ENCODE assay signal across 31 cellular contexts in genomic region chr10:68303849-68304412, GRCh38. TPM values are rescaled to one million over a fixed set of nuclear protein-coding genes. Genes with fewer than 3 reads are reported as not detected.
A peak's percentile ranks its signal among the peaks of the same experiment; 100 is the strongest.
DNase-seq lines count a peak whose midpoint lies in the region; ATAC-seq, FAIRE-seq and TF ChIP-seq lines count a peak whose summit lies in the region.
"Had no signal": no experiment of that assay in that cellular context is flagged by ENCODE, and none has a peak within 500 bp of the region (broad histone marks: within the 10 kb centered on the region; RNA-seq: fewer than 3 reads in every experiment).

No MANE protein-coding gene starts in this region.

- H3K9me3 ChIP-seq in adrenal gland (replicated peaks in 1 of 3) = no peaks in the 10 kb centered on the region
- H3K9me3 ChIP-seq in HepG2 (ENCODE audit: low read length) = no peaks in the 10 kb centered on the region
- H3K9me3 ChIP-seq in transverse colon = no peaks in the 10 kb centered on the region
- H3K9me3 ChIP-seq: Caco-2, esophagus squamous epithelium, right atrium auricular region had no signal

- TF ChIP-seq RAD21 in HepG2 (CRISPR knock-in tag; IDR thresholded peaks at IDR 0.05) = no peak

- H3K4me2 ChIP-seq in HepG2 (ENCODE audit: low read depth, low read length) = peak overlapping the region; percentile 46
- H3K4me2 ChIP-seq: PC-9 had no signal

- H3K4me1 ChIP-seq in adrenal gland (replicated peaks in 1 of 2) (peaks cover 0 to 5% of the 10 kb centered on the region in 2 donors), HepG2 (ENCODE audit: insufficient read depth, low read length) (peaks cover 43% of the 10 kb centered on the region), transverse colon (peaks cover 0 to 44% (median 11%) of the 10 kb centered on the region in 4 donors)
- H3K4me1 ChIP-seq: esophagus squamous epithelium, foreskin keratinocyte, right atrium auricular region had no signal

- no peaks in the 10 kb centered on the region for H4K20me1 ChIP-seq in HepG2 (ENCODE audit: insufficient read depth, low read length)

- H3K27me3 ChIP-seq in adrenal gland = no peaks in the 10 kb centered on the region
- H3K27me3 ChIP-seq in HepG2 (ENCODE audit: control insufficient read depth in 1 of 2, insufficient read depth in 2 of 2, low read length in 2 of 2) = no peaks in the 10 kb centered on the region
- H3K27me3 ChIP-seq in transverse colon = no peaks in the 10 kb centered on the region
- H3K27me3 ChIP-seq: esophagus squamous epithelium, foreskin keratinocyte, right atrium auricular region had no signal

- DNase-seq in HuH-7.5 (ENCODE audit: low spot score) (peak; percentile 7), adrenal gland (peak; percentile 25 to 62 (median 50)), HepG2 (ENCODE audit: low spot score) (peak; percentile 75), transverse colon (peak; percentile 70), kidney tubule cell (ENCODE audit: low spot score) (no peak), NCI-H526 treated with DMSO at 0.1 percent for 48 hours (lab: John Stamatoyannopoulos, UW) (no peak)
- DNase-seq: activated CD8-positive, alpha-beta T cell treated with anti-CD3 and anti-CD28 coated beads, Interleukin-2, amount 10 ng/mL, durations not matched to agents 7 days and 5 days; activated naive CD4-positive, alpha-beta T cell treated with anti-CD3 and anti-CD28 coated beads, Interleukin-2, amount 10 ng/mL, durations not matched to agents 7 days and 5 days; Caco-2; DMS79; esophagus squamous epithelium; foreskin keratinocyte; HCEC 1CT; head of caudate nucleus; mammary epithelial cell; NCI-H1048; NCI-H187; NCI-H2171; NCI-H510A treated with DMSO at 0.1 percent for 48 hours; nephron progenitor cell; NK-92 treated with Interleukin-12 subunit alpha and Interleukin-12 subunit beta, amount 100 ng/mL, for 24 hours; PC-9; SHP77; stimulated activated naive CD8-positive, alpha-beta T cell treated with anti-CD3 and anti-CD28 coated beads, Interleukin-15, amount 100 ng/mL, for 72 hours had no signal

- TF ChIP-seq EP300 in HepG2 (IDR thresholded peaks at IDR 0.05; ENCODE audit: low read depth in 2 of 2, low read length in 2 of 2) (0 out of 4 replicates have a peak, but pooled peaks of 1 of the 2 experiments have one; percentile 31), HepG2 (CRISPR knock-in tag; IDR thresholded peaks at IDR 0.05; ENCODE audit: borderline replicate concordance) (no peak), transverse colon (IDR thresholded peaks at IDR 0.05; ENCODE audit: low read depth) (no peak)

- TF ChIP-seq CTCF in adrenal gland (IDR thresholded peaks at IDR 0.05) (no peak), HepG2 (CRISPR knock-in tag; IDR thresholded peaks at IDR 0.05) (no peak), transverse colon (IDR thresholded peaks at IDR 0.05) (peak in 2 of 5 experiments; percentile 27 to 29)

- TF ChIP-seq POLR2A in adrenal gland (IDR thresholded peaks at IDR 0.05) (no peak), HepG2 (IDR thresholded peaks at IDR 0.05; ENCODE audit: insufficient read depth in 1 of 2, low read depth in 2 of 2, low read length in 2 of 2) (no peak), transverse colon (IDR thresholded peaks at IDR 0.05) (no peak)

- peak; percentile 18 for FAIRE-seq in HepG2 (lab: Jason Lieb, UNC)
- FAIRE-seq: endometrium, G401.6, keratinocyte had no signal

- H3K4me3 ChIP-seq in adrenal gland (no peak overlapping the region), HepG2 (replicated peaks in 1 of 3; ENCODE audit: insufficient read depth in 1 of 3, low read depth in 2 of 3, low read length in 3 of 3) (no peak overlapping the region), transverse colon (no peak overlapping the region)
- H3K4me3 ChIP-seq: esophagus squamous epithelium, PC-9, right atrium auricular region had no signal

- no peak overlapping the region for H2AFZ ChIP-seq in HepG2 (ENCODE audit: low read length)
- H2AFZ ChIP-seq: PC-9 had no signal

- 53 to 62% (median 59%) methylated on average over 7 of the region's 7 CpGs for WGBS in adrenal gland, 4 donors
- 14% methylated on average over 7 of the region's 7 CpGs for WGBS in HepG2 (ENCODE audit: low lambda C conversion rate)
- WGBS in transverse colon (ENCODE audit: low coverage in 1 of 2), 2 donors = 43 to 47% methylated on average over 6 to 7 of the region's 7 CpGs

- H3K36me3 ChIP-seq in adrenal gland (replicated peaks in 1 of 2) = no peaks in the 10 kb centered on the region
- H3K36me3 ChIP-seq in HepG2 (replicated peaks in 1 of 2; ENCODE audit: control insufficient read depth in 1 of 2, insufficient read depth in 2 of 2, low read length in 2 of 2) = no peaks in the 10 kb centered on the region
- H3K36me3 ChIP-seq in transverse colon = no peaks in the 10 kb centered on the region
- H3K36me3 ChIP-seq: esophagus squamous epithelium, right atrium auricular region had no signal

- H3K9ac ChIP-seq in HepG2 (ENCODE audit: insufficient read depth, low read depth, low read length) = no peak overlapping the region

- POLR2A ChIA-PET in HepG2 (lab: Yijun Ruan, JAX) = interaction anchor here (1.1 kb wide), 1 partner anchor 28 kb away, joined by 4 read pairs; the partner anchor contains the start of gene HNRNPH3

- no TSS peak for BruUV-seq in HepG2 (replicated peaks; lab: Mats Ljungman, UMichigan)

- H3K27ac ChIP-seq in adrenal gland = no peak overlapping the region
- peak overlapping the region; percentile 48 for H3K27ac ChIP-seq in HepG2 (ENCODE audit: extremely low read length, insufficient read depth, low read length)
- peak overlapping the region; percentile 31 to 76 (median 54) for H3K27ac ChIP-seq in transverse colon
- H3K27ac ChIP-seq: C4-2B, esophagus squamous epithelium, foreskin keratinocyte, PC-9, right atrium auricular region had no signal

- H3K79me2 ChIP-seq in HepG2 (ENCODE audit: insufficient read depth, low read length) = no peaks in the 10 kb centered on the region

- intact Hi-C loops in adrenal gland (cut with DNase I) = loop anchor here in 1 of 2 donors (10.0 kb wide), 3 partner anchors 89 to 439 kb away; no protein-coding TSS in a partner anchor
- intact Hi-C loops in HepG2 (cut with micrococcal nuclease; ENCODE audit: unreplicated experiment) = loop anchor here (5.0 to 10.0 kb wide), 2 partner anchors 439 to 522 kb away; no protein-coding TSS in a partner anchor
- intact Hi-C loops in transverse colon (cut with DNase I; ENCODE audit: low total_unique reads) = no loop called here

- in situ Hi-C loops in HepG2 (cut with HindIII; ENCODE audit: extremely low pct_ligation_motif_present, low pct_unique_long_range_greater_than_20kb) (loop anchor here (5.0 to 25.0 kb wide), 2 partner anchors 92 to 442 kb away; no protein-coding TSS in a partner anchor), transverse colon (cut with MboI; ENCODE audit: low pct_ligation_motif_present in 1 of 4, low pct_unique_long_range_greater_than_20kb in 1 of 4, low sequenced_read_pairs in 3 of 4) (loop anchor here in 3 of 4 donors (10.0 to 25.0 kb wide), 2 partner anchors 89 to 442 kb away; no protein-coding TSS in a partner anchor)

- CTCF ChIA-PET in HepG2 (lab: Yijun Ruan, JAX; ENCODE audit: low intra/inter-chr PET ratio, low total read pairs) = interaction anchor here (2.8 kb wide), 1 partner anchor 91 kb away, joined by 20 read pairs; no protein-coding TSS in a partner anchor

- peak; percentile 91 for ATAC-seq in HepG2
- no peak for ATAC-seq in GM21619 (IDR thresholded peaks at IDR 0.05; ENCODE audit: unreplicated experiment)
- ATAC-seq: activated CD8-positive, alpha-beta T cell treated with anti-CD3 and anti-CD28 coated beads, Interleukin-2, amount 10 ng/mL, durations not matched to agents 7 days and 5 days; activated T-helper 17 cell treated with anti-CD3 and anti-CD28 coated beads, Interleukin-2, amount 50 U/mL, for 72 hours; foreskin keratinocyte; stimulated activated naive CD8-positive, alpha-beta T cell treated with anti-CD3 and anti-CD28 coated beads, Interleukin-15, amount 100 ng/mL, for 72 hours had no signal

RNA-seq across cellular contexts. Expression of gene HNRNPH3, which starts 27.9 kb away (rescaled TPM):
- total RNA-seq in adrenal gland (100 to 1,000 TPM in 1 of 8 donors, 10 to 100 TPM in 7; 12.9 to 113 (median 57.3) TPM), HepG2 (2016; rRNA removed; fragmentation: Illumina TruSeq; extraction: Trizol) (46.0 and 84.5 TPM in 2 replicates), transverse colon (10 to 100 TPM in 3 of 4 donors, 1 to 10 TPM in 1; 8.2 to 89.4 (median 57.1) TPM)
- polyA plus RNA-seq in adrenal gland (100 to 1,000 TPM; 126 to 291 (median 237) TPM), HepG2 (2011; rRNA removed) (31.3 and 47.7 TPM in 2 replicates)
- 10.1 and 14.0 TPM in 2 replicates for total RNA-seq in HepG2 (2016; cell fraction: cytosol; rRNA removed; fragmentation: Illumina TruSeq; extraction: Trizol; ENCODE audit: low read depth)
- total RNA-seq in HepG2 (2016; cell fraction: insoluble cytoplasmic fraction; rRNA removed; fragmentation: Illumina TruSeq; extraction: Trizol) = 43.5 and 77.3 TPM in 2 replicates
- total RNA-seq in HepG2 (2016; cell fraction: membrane; rRNA removed; fragmentation: Illumina TruSeq; extraction: Trizol) = 20.4 and 25.0 TPM in 2 replicates
- total RNA-seq in HepG2 (2016; cell fraction: nucleus; rRNA removed; fragmentation: Illumina TruSeq; extraction: Trizol) = 63.5 and 64.6 TPM in 2 replicates
- 16.7 and 20.6 TPM in 2 replicates for polyA plus RNA-seq in HepG2 (2011; cell fraction: cytosol; rRNA removed)
- polyA plus RNA-seq in HepG2 (2011; cell fraction: nucleus; rRNA removed) = 33.6 and 52.8 TPM in 2 replicates
- 123 and 162 TPM in 2 replicates for polyA plus RNA-seq in HepG2 (2012)
- 10.0 TPM in 2 replicates for polyA plus RNA-seq in HepG2 (2016; cell fraction: cytosol; fragmentation: Illumina TruSeq; extraction: Trizol; ENCODE audit: low read depth)
- polyA plus RNA-seq in HepG2 (2016; cell fraction: insoluble cytoplasmic fraction; fragmentation: Illumina TruSeq; extraction: Trizol; ENCODE audit: low read depth) = 350 and 380 TPM in 2 replicates
- polyA plus RNA-seq in HepG2 (2016; cell fraction: membrane; fragmentation: Illumina TruSeq; extraction: Trizol; ENCODE audit: low read depth) = 20.3 and 21.1 TPM in 2 replicates
- polyA plus RNA-seq in HepG2 (2016; cell fraction: nucleus; fragmentation: Illumina TruSeq; extraction: Trizol; ENCODE audit: insufficient read depth, low read depth) = 259 and 277 TPM in 2 replicates
- polyA minus RNA-seq in HepG2 (2011; rRNA and poly(A)+ RNA removed; ENCODE audit: low replicate concordance) = 6.6 and 20.1 TPM in 2 replicates
- 14.9 and 18.1 TPM in 2 replicates for polyA minus RNA-seq in HepG2 (2011; cell fraction: cytosol; rRNA and poly(A)+ RNA removed)
- 66.1 and 67.3 TPM in 2 replicates for polyA minus RNA-seq in HepG2 (2011; cell fraction: nucleus; rRNA and poly(A)+ RNA removed)

RNA-seq across cellular contexts. Expression of gene PBLD, which starts 28.8 kb away (rescaled TPM):
- total RNA-seq in adrenal gland = 10 to 100 TPM; 11.6 to 32.9 (median 19.0) TPM
- polyA plus RNA-seq in adrenal gland = 10 to 100 TPM in 1 of 3 donors, 1 to 10 TPM in 2; 6.8 to 20.0 (median 7.7) TPM
- 3.0 and 3.1 TPM in 2 replicates for total RNA-seq in HepG2 (2016; rRNA removed; fragmentation: Illumina TruSeq; extraction: Trizol)
- total RNA-seq in HepG2 (2016; cell fraction: cytosol; rRNA removed; fragmentation: Illumina TruSeq; extraction: Trizol; ENCODE audit: low read depth) = 1.4 and 2.3 TPM in 2 replicates
- total RNA-seq in HepG2 (2016; cell fraction: insoluble cytoplasmic fraction; rRNA removed; fragmentation: Illumina TruSeq; extraction: Trizol) = 2.8 and 3.6 TPM in 2 replicates
- total RNA-seq in HepG2 (2016; cell fraction: membrane; rRNA removed; fragmentation: Illumina TruSeq; extraction: Trizol) = 2.1 and 2.4 TPM in 2 replicates
- 2.8 and 4.0 TPM in 2 replicates for total RNA-seq in HepG2 (2016; cell fraction: nucleus; rRNA removed; fragmentation: Illumina TruSeq; extraction: Trizol)
- polyA plus RNA-seq in HepG2 (2011; rRNA removed) = 0.42 and 0.52 TPM in 2 replicates
- 0.16 and 0.24 TPM in 2 replicates for polyA plus RNA-seq in HepG2 (2011; cell fraction: cytosol; rRNA removed)
- polyA plus RNA-seq in HepG2 (2011; cell fraction: nucleus; rRNA removed) = 0.76 and 0.97 TPM in 2 replicates
- polyA plus RNA-seq in HepG2 (2012) = 1.3 and 3.0 TPM in 2 replicates
- 1.1 and 1.2 TPM in 2 replicates for polyA plus RNA-seq in HepG2 (2016; cell fraction: cytosol; fragmentation: Illumina TruSeq; extraction: Trizol; ENCODE audit: low read depth)
- polyA plus RNA-seq in HepG2 (2016; cell fraction: insoluble cytoplasmic fraction; fragmentation: Illumina TruSeq; extraction: Trizol; ENCODE audit: low read depth) = 3.5 TPM in 2 replicates
- polyA plus RNA-seq in HepG2 (2016; cell fraction: membrane; fragmentation: Illumina TruSeq; extraction: Trizol; ENCODE audit: low read depth) = 1.2 and 1.4 TPM in 2 replicates
- polyA plus RNA-seq in HepG2 (2016; cell fraction: nucleus; fragmentation: Illumina TruSeq; extraction: Trizol; ENCODE audit: insufficient read depth, low read depth) = 2.5 and 4.3 TPM in 2 replicates
- polyA minus RNA-seq in HepG2 (2011; rRNA and poly(A)+ RNA removed; ENCODE audit: low replicate concordance) = 0.56 and 0.76 TPM in 2 replicates
- 0.59 and 0.62 TPM in 2 replicates for polyA minus RNA-seq in HepG2 (2011; cell fraction: cytosol; rRNA and poly(A)+ RNA removed)
- 0.90 and 1.5 TPM in 2 replicates for polyA minus RNA-seq in HepG2 (2011; cell fraction: nucleus; rRNA and poly(A)+ RNA removed)
- total RNA-seq in transverse colon = 100 to 1,000 TPM in 1 of 4 donors, 10 to 100 TPM in 3; 63.9 to 130 (median 76.5) TPM

Comparison
In these comparisons a context has a peak if more than half of its experiments do, and no peak if none do; other contexts are left out.
1. DNase-seq: peak in HuH-7.5 (single experiment), adrenal gland (7 of 7), HepG2 (single experiment) and transverse colon (single experiment); none in kidney tubule cell (single experiment) and NCI-H526 treated with DMSO at 0.1 percent for 48 hours (single experiment).
2. H3K27ac ChIP-seq: peak in HepG2 (single experiment) and transverse colon (4 of 4); none in adrenal gland (0 of 5).